ENCODE assay signal across 21 cellular contexts in the genomic region with DNA sequence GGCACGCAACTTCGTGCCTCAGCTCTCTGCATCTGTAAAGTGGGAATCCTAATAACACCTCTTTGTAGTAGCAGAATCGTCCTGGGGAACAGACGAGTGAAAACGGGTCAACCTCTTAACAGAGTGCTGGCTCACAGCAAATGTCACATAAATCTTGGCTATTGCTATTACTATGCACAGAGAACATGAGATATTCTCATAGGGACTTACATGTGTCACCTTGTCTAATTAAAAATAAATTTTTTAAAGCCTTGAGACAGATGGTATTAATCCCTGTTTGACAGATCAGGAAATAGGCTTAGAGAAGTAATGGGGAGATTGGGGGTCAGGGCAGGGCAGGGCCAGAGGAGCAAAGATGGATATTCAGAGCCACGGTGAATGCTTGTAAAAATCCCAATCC.
"Had no signal": no experiment of that assay in that cellular context is flagged by ENCODE, and none has a peak within 500 bp of the region (broad histone marks: within the 10 kb centered on the region; RNA-seq: fewer than 3 reads in every experiment).

No MANE protein-coding gene starts in this region.

- FAIRE-seq: HTR-8/SVneo, K562 had no signal

- H3K36me3 ChIP-seq: SJCRH30 had no signal

- H3K9me3 Mint-ChIP-seq: IgD-negative memory B cell had no signal

- H3K4me3 Mint-ChIP-seq: IgD-negative memory B cell had no signal

- DNase-seq: MV-4-11, NCI-H1048, NCI-H1105 treated with DMSO at 0.1 percent for 48 hours, NCI-H1417 treated with DMSO at 0.1 percent for 48 hours, NCI-H146, NCI-H1694 treated with DMSO at 0.1 percent for 48 hours, NCI-H1930, NCI-H2081, NCI-H2107, NCI-H2227 treated with DMSO at 0.1 percent for 48 hours, NCI-H526, SHP77 treated with DMSO at 0.1 percent for 48 hours, SJCRH30, T-helper 1 cell had no signal

- ATAC-seq: K562, Right ventricle myocardium inferior, SK-N-SH treated with all-trans-retinoic acid at 6 μM for 48 hours had no signal

- H3K9me3 ChIP-seq: SJCRH30 had no signal

- H3K27ac ChIP-seq: HL-60, KMS-11, SJCRH30 had no signal

- H3K4me3 ChIP-seq: K562, SJCRH30 had no signal

- H3K27ac Mint-ChIP-seq: IgD-negative memory B cell had no signal

- H3K27me3 ChIP-seq: SJCRH30 had no signal
